8 cellular contexts compared by ENCODE assay signal in genomic region chr1:10867138-10867721, GRCh38.
DNase-seq lines count a peak whose midpoint lies in the region; ATAC-seq and TF ChIP-seq lines count a peak whose summit lies in the region.

No MANE protein-coding gene starts in this region.

- H3K27me3 ChIP-seq in liver (ENCODE audit: control insufficient read depth in 4 of 4, insufficient read depth in 4 of 4, low read length in 3 of 4), result peaks cover 0 to 2% (median 0%) of the 10 kb centered on the region in 4 donors

- H3K9ac ChIP-seq in liver (ENCODE audit: low read depth in 1 of 2, low read length in 2 of 2), result no peak overlapping the region

- WGBS in liver, result 2% methylated on average over 54 of the region's 54 CpGs

- peak; percentile 72 to 73 for ATAC-seq in activated CD4-positive, CD25-positive, alpha-beta regulatory T cell treated with anti-CD3 and anti-CD28 coated beads, Interleukin-2, amount 50 U/mL, for 24 hours
- ATAC-seq in GM21360 (IDR thresholded peaks at IDR 0.05; ENCODE audit: unreplicated experiment), result no peak

- H3K4me1 ChIP-seq in liver (ENCODE audit: control insufficient read depth in 4 of 4, insufficient read depth in 4 of 4, low read length in 3 of 4), result peaks cover 3 to 18% (median 13%) of the 10 kb centered on the region in 4 donors

- H3K27ac ChIP-seq in liver (ENCODE audit: low read depth in 1 of 2, low read length in 2 of 2), result no peak overlapping the region

- DNase-seq in NCI-H1417 (lab: John Stamatoyannopoulos, UW) (peak; percentile 83 to 84 (median 84)), NCI-H1417 treated with DMSO at 0.1 percent for 48 hours (lab: John Stamatoyannopoulos, UW) (no peak), NCI-H1092 treated with DMSO at 0.1 percent for 48 hours (lab: John Stamatoyannopoulos, UW) (peak; percentile 80)
- peak; percentile 56 for DNase-seq in central memory CD4-positive, alpha-beta T cell
- DNase-seq in stimulated activated CD4-positive, alpha-beta T cell treated with anti-CD3 and anti-CD28 coated beads, TNF-alpha, amount 100 ng/mL, for 24 hours (ENCODE audit: low read depth in 3 of 3), result peak; percentile 26 to 49 (median 33)

- TF ChIP-seq CTCF in liver (IDR thresholded peaks at IDR 0.05; ENCODE audit: low read depth, low read length, missing input control), result peak; percentile 79

- TF ChIP-seq RAD21 in liver (IDR thresholded peaks at IDR 0.05), result peak in 1 of 2 donors; percentile 34

- no peaks in the 10 kb centered on the region for H3K9me3 ChIP-seq in liver (ENCODE audit: control insufficient read depth in 4 of 4, low read length in 3 of 4)

- peak overlapping the region in 1 of 3 donors; percentile 56 for H3K4me3 ChIP-seq in liver (ENCODE audit: low read depth in 1 of 3, low read length in 3 of 3)

- H3K36me3 ChIP-seq in liver (ENCODE audit: control insufficient read depth in 4 of 4, insufficient read depth in 3 of 4, low read depth in 1 of 4, low read length in 3 of 4), result no peaks in the 10 kb centered on the region

TF ChIP-seq in liver, 16 proteins besides CTCF, POLR2A, EP300 and RAD21:
- no peak for TF ChIP-seq REST (IDR thresholded peaks at IDR 0.05)
- no peak for TF ChIP-seq FOXA2 (IDR thresholded peaks at IDR 0.05)
- no peak for TF ChIP-seq EGR1 (IDR thresholded peaks at IDR 0.05; ENCODE audit: low read depth in 2 of 2)
- no peak for TF ChIP-seq TAF1 (conservative IDR thresholded peaks at IDR 0.05)
- TF ChIP-seq JUND (IDR thresholded peaks at IDR 0.05), result no peak
- no peak for TF ChIP-seq SP1 (IDR thresholded peaks at IDR 0.05)
- TF ChIP-seq GABPA (IDR thresholded peaks at IDR 0.05 in 1 of 2, conservative IDR thresholded peaks at IDR 0.05 in 1 of 2), result no peak
- TF ChIP-seq MAX (IDR thresholded peaks at IDR 0.05), result no peak
- TF ChIP-seq ZBTB33 (IDR thresholded peaks at IDR 0.05), result no peak
- TF ChIP-seq YY1 (IDR thresholded peaks at IDR 0.05), result no peak
- no peak for TF ChIP-seq HNF4G (IDR thresholded peaks at IDR 0.05)
